ENCODE assay signal across 9 cellular contexts in the genomic region with DNA sequence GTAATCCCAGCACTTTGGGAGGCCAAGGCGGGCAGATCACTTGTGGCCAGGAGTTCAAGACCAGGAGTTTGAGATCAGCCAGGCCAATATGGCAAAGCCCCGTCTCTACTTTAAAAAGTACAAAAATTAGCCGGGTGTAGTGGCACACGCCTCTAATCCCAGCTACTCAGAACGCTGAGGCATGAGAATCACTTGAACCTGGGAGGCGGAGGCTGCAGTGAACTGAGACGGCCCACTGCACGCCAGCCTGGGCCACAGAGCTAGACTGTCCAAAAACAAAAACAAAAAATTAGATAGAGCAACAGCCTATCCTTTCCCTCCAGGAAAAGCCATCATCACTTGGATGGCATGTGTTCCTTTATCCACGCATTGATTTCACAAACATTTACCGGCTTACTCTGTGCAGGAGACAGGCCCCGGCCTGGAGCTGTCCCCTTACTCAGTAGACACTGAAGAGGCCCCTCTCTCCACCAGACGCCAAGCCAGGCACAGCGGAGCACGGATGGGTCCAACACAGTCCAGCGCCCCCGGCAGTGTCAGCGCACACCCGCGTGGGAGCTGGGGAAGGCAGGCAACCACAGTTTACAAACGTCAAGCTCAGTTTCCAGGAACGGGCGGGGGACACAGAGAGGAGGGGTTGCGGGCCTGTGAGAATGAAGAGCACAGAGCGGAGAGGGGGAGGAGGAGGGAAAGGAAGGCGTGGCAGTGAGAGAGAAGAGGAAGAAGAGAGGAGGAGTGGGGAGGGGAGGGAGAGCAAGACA. TPM values are rescaled to one million over a fixed set of nuclear protein-coding genes. Genes with fewer than 3 reads are reported as not detected.
DNase-seq lines count a peak whose midpoint lies in the region; ATAC-seq and TF ChIP-seq lines count a peak whose summit lies in the region.
"Had no signal": no experiment of that assay in that cellular context is flagged by ENCODE, and none has a peak within 500 bp of the region (broad histone marks: within the 10 kb centered on the region; RNA-seq: fewer than 3 reads in every experiment).

No MANE protein-coding gene starts in this region.

- H3K4me3 ChIP-seq in HUES64 (ENCODE audit: low read length) (peak overlapping the region; percentile 48), fibroblast of villous mesenchyme (ENCODE audit: low read depth, low read length) (peak overlapping the region; percentile 16), skeletal muscle satellite cell (ENCODE audit: low read length) (no peak overlapping the region)

- peak; percentile 56 to 66 for DNase-seq in activated CD4-positive, alpha-beta T cell treated with anti-CD3 and anti-CD28 coated beads, Interleukin-2, amount 50 U/mL, for 48 hours
- DNase-seq in fibroblast of villous mesenchyme (ENCODE audit: low read depth): peak; percentile 92
- no peak for DNase-seq in H4 (ENCODE audit: low spot score)

- ATAC-seq in HG03108 (IDR thresholded peaks at IDR 0.05; ENCODE audit: unreplicated experiment) (no peak), HG02571 (IDR thresholded peaks at IDR 0.05; ENCODE audit: unreplicated experiment) (no peak), GM21786 (IDR thresholded peaks at IDR 0.05; ENCODE audit: unreplicated experiment) (no peak)

- no peak overlapping the region for H3K9ac ChIP-seq in HUES64 (ENCODE audit: low read depth, low read length)
- H3K9ac ChIP-seq in skeletal muscle satellite cell (ENCODE audit: low read depth, low read length): no peak overlapping the region

- 32% methylated on average over 25 of the region's 25 CpGs for WGBS in HUES64

- H3K36me3 ChIP-seq in HUES64 (ENCODE audit: insufficient read depth, low read length): no peaks in the 10 kb centered on the region
- H3K36me3 ChIP-seq in skeletal muscle satellite cell (ENCODE audit: insufficient read depth, low read length): no peaks in the 10 kb centered on the region

- H3K4me1 ChIP-seq in HUES64 (ENCODE audit: insufficient read depth, low read length) (0 out of 2 replicates have a peak, but pooled peaks cover 4% of the 10 kb centered on the region), skeletal muscle satellite cell (ENCODE audit: control insufficient read depth, insufficient read depth, low read length) (peaks cover 4% of the 10 kb centered on the region)

- TF ChIP-seq CTCF in fibroblast of villous mesenchyme (IDR thresholded peaks at IDR 0.05; ENCODE audit: insufficient read depth, low read depth, low read length): no peak

- peaks cover 48% of the 10 kb centered on the region for H3K27me3 ChIP-seq in HUES64 (ENCODE audit: insufficient read depth, low read length)
- peaks cover 76% of the 10 kb centered on the region for H3K27me3 ChIP-seq in skeletal muscle satellite cell (ENCODE audit: control insufficient read depth, insufficient read depth, low read length)

- peaks cover 1% of the 10 kb centered on the region; the same call in 1 of the 2 replicates for H3K9me3 ChIP-seq in HUES64 (ENCODE audit: insufficient read depth, low read depth, low read length)
- H3K9me3 ChIP-seq in skeletal muscle satellite cell (replicated peaks; ENCODE audit: low read length): peaks cover 3% of the 10 kb centered on the region

- no peak overlapping the region for H3K27ac ChIP-seq in HUES64 (ENCODE audit: low read depth, low read length)

- peak overlapping the region; percentile 60 for H3K4me2 ChIP-seq in skeletal muscle satellite cell (ENCODE audit: low read length)

RNA-seq across cellular contexts. Expression of a gene that starts 3.1 kb away (rescaled TPM):
- 0.05 TPM for polyA plus RNA-seq in HUES64 (2013, experiment 1 of 2)
- polyA plus RNA-seq in HUES64 (2013, experiment 2 of 2): not detected
- 0.32 TPM in 1 of 2 replicates, not detected in the other for total RNA-seq in fibroblast of villous mesenchyme
- total RNA-seq in skeletal muscle satellite cell (2012; rRNA removed): 0.22 TPM in 1 of 2 replicates, not detected in the other
- not detected in 2 replicates for total RNA-seq in H4 (2014; rRNA removed; shearing (Covaris generic))
- total RNA-seq: HT1080 had no signal

RNA-seq across cellular contexts. Expression of a gene that starts 26.4 kb away (rescaled TPM):
- polyA plus RNA-seq in HUES64 (2013, experiment 1 of 2): 0.15 TPM
- polyA plus RNA-seq in HUES64 (2013, experiment 2 of 2): 0.13 TPM
- 0.43 and 3.9 TPM in 2 replicates for total RNA-seq in fibroblast of villous mesenchyme
- 0.22 and 0.25 TPM in 2 replicates for total RNA-seq in skeletal muscle satellite cell (2012; rRNA removed)
- 5.8 and 6.0 TPM in 2 replicates for total RNA-seq in H4 (2014; rRNA removed; shearing (Covaris generic))

RNA-seq across cellular contexts. Expression of a gene that starts 44.8 kb away (rescaled TPM):
- polyA plus RNA-seq in HUES64 (2013, experiment 1 of 2): not detected
- not detected for polyA plus RNA-seq in HUES64 (2013, experiment 2 of 2)
- total RNA-seq in fibroblast of villous mesenchyme: not detected in 2 replicates
- not detected in 2 replicates for total RNA-seq in skeletal muscle satellite cell (2012; rRNA removed)
- not detected in 2 replicates for total RNA-seq in H4 (2014; rRNA removed; shearing (Covaris generic))
- total RNA-seq: HT1080 had no signal
